In the genomic region with DNA sequence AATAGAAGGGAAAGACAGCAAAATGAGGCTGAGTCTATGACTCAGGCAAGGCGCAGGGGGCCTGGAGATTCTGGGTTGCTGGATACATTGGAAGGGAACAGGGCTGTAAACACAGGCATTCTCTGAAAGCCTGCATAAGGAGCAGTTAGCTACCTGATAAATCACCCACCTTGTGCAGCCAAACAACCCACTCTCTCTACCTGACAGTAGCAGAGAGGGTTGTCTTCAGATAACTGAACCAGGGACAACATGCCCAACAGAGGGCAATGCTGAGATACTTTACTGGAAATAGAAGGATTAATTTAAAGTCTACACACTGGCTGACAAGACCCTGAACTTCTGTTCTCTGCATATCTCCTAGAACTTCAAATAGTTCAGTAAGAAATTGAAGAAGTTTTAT, we compare ENCODE assay signal across 15 cellular contexts.
DNase-seq lines count a peak whose midpoint lies in the region; ATAC-seq, FAIRE-seq and TF ChIP-seq lines count a peak whose summit lies in the region.
"Had no signal": no experiment of that assay in that cellular context is flagged by ENCODE, and none has a peak within 500 bp of the region (broad histone marks: within the 10 kb centered on the region; RNA-seq: fewer than 3 reads in every experiment).

No MANE protein-coding gene starts in this region.

- no peaks in the 10 kb centered on the region for H4K20me1 ChIP-seq in GM12878 (ENCODE audit: control insufficient read depth, insufficient read depth)

- H3K9me3 ChIP-seq in GM12878 (replicated peaks; ENCODE audit: control insufficient read depth, insufficient read depth, low read length) (no peaks in the 10 kb centered on the region; the same call in 2 of the 3 replicates), liver (ENCODE audit: control insufficient read depth in 4 of 4, low read length in 3 of 4) (no peaks in the 10 kb centered on the region), MG63 (no peaks in the 10 kb centered on the region)
- no peaks in the 10 kb centered on the region for H3K9me3 ChIP-seq in effector memory CD4-positive, alpha-beta T cell (ENCODE audit: control insufficient read depth, low read length)
- H3K9me3 ChIP-seq: Caco-2, sigmoid colon, SJSA1, suprapubic skin had no signal

- H3K9ac ChIP-seq in GM12878 (ENCODE audit: control insufficient read depth, insufficient read depth, low read length) = no peak overlapping the region
- no peak overlapping the region for H3K9ac ChIP-seq in liver (ENCODE audit: low read depth in 1 of 2, low read length in 2 of 2)

- DNase-seq in ELR (ENCODE audit: low read depth) (peak; percentile 13), LHCN-M2 (ENCODE audit: low read depth) (peak; percentile 7), GM12878 (ENCODE audit: low read depth, low spot score) (no peak), MG63 (no peak), substantia nigra (lab: John Stamatoyannopoulos, UW) (no peak)
- DNase-seq in activated T-cell treated with anti-CD3 and anti-CD28 coated beads, Interleukin-2, amount 50 U/mL, for 48 hours = no peak
- no peak for DNase-seq in effector memory CD4-positive, alpha-beta T cell
- DNase-seq: activated T-cell treated with anti-CD3 and anti-CD28 coated beads, Interleukin-2, amount 50 U/mL, for 72 hours; Caco-2; NCI-H510A treated with DMSO at 0.1 percent for 48 hours; sigmoid colon had no signal

- 89% methylated on average over 1 of the region's 1 CpG for WGBS in GM12878 (ENCODE audit: insufficient coverage, insufficient replicate concordance, low lambda C conversion rate, missing lambda C conversion rate)
- 94% methylated on average over 1 of the region's 1 CpG for WGBS in liver

- H3K4me1 ChIP-seq in GM12878 (ENCODE audit: control insufficient read depth, insufficient read depth, low read length) (peaks cover 4% of the 10 kb centered on the region), liver (ENCODE audit: control insufficient read depth in 4 of 4, insufficient read depth in 4 of 4, low read length in 3 of 4) (no peaks in the 10 kb centered on the region)
- no peaks in the 10 kb centered on the region for H3K4me1 ChIP-seq in effector memory CD4-positive, alpha-beta T cell (ENCODE audit: control insufficient read depth, insufficient read depth, low read length, poor library complexity, severe bottlenecking)
- H3K4me1 ChIP-seq: Caco-2, sigmoid colon, SJSA1, suprapubic skin had no signal

- POLR2A ChIA-PET in GM12878 (lab: Charles Lee) = no interaction called here

- TF ChIP-seq CTCF in GM12878 (IDR thresholded peaks at IDR 0.05 in 2 of 3, conservative IDR thresholded peaks at IDR 0.05 in 1 of 3; ENCODE audit: control insufficient read depth in 2 of 3, extremely low read depth in 1 of 3, insufficient read depth in 1 of 3, low read depth in 3 of 3, low read length in 3 of 3) (peak in 2 of 3 experiments; percentile 11 to 17; a peak in 1 of 6 replicates), liver (IDR thresholded peaks at IDR 0.05; ENCODE audit: low read depth, low read length, missing input control) (peak; percentile 3)

- intact Hi-C loops in GM12878 (cut with micrococcal nuclease; ENCODE audit: unreplicated experiment) = no loop called here

- H3K27me3 ChIP-seq in GM12878 (replicated peaks in 1 of 2; ENCODE audit: control insufficient read depth in 2 of 2, insufficient read depth in 2 of 2, low read length in 1 of 2) (no peaks in the 10 kb centered on the region), liver (ENCODE audit: control insufficient read depth in 4 of 4, insufficient read depth in 4 of 4, low read length in 3 of 4) (no peaks in the 10 kb centered on the region), MG63 (peaks cover 4% of the 10 kb centered on the region; the same call in 1 of the 2 replicates)
- H3K27me3 ChIP-seq in effector memory CD4-positive, alpha-beta T cell (replicated peaks; ENCODE audit: control insufficient read depth, insufficient read depth, low read length, poor library complexity, severe bottlenecking) = no peaks in the 10 kb centered on the region
- H3K27me3 ChIP-seq: sigmoid colon, SJSA1, suprapubic skin had no signal

- no peak for TF ChIP-seq EP300 in GM12878 (IDR thresholded peaks at IDR 0.05; ENCODE audit: borderline replicate concordance in 1 of 2, control insufficient read depth in 1 of 2, low read depth in 2 of 2, low read length in 2 of 2)

- in situ Hi-C loops in GM12878 (cut with MboI) = no loop called here

- SMC1A ChIA-PET in GM12878 (lab: Charles Lee; ENCODE audit: uncharacterized antibody, unreplicated experiment) = interaction anchor here (0.9 to 1.0 kb wide), 2 partner anchors 18 to 1188 kb away, joined by 3 read pairs; no protein-coding TSS in a partner anchor

- no peak overlapping the region for H2AFZ ChIP-seq in GM12878 (ENCODE audit: control insufficient read depth, low read depth, low read length)

- RAD21 ChIA-PET in GM12878 (lab: Charles Lee; ENCODE audit: unreplicated experiment) = no interaction called here

- no peak overlapping the region for H3K4me2 ChIP-seq in GM12878 (ENCODE audit: control insufficient read depth, insufficient read depth)

- 0 out of 3 replicates have a peak, but pooled peaks have one; percentile 36 for ATAC-seq in GM12878
- ATAC-seq: activated T-cell treated with anti-CD3 and anti-CD28 coated beads, Interleukin-2, amount 50 U/mL, for 72 hours had no signal

- H3K36me3 ChIP-seq in GM12878 (ENCODE audit: control insufficient read depth in 2 of 2, insufficient read depth in 2 of 2, low read length in 1 of 2) = no peaks in the 10 kb centered on the region
- H3K36me3 ChIP-seq in liver (ENCODE audit: control insufficient read depth in 4 of 4, insufficient read depth in 3 of 4, low read depth in 1 of 4, low read length in 3 of 4) = no peaks in the 10 kb centered on the region
- H3K36me3 ChIP-seq in MG63 = no peaks in the 10 kb centered on the region
- no peaks in the 10 kb centered on the region for H3K36me3 ChIP-seq in effector memory CD4-positive, alpha-beta T cell (ENCODE audit: control insufficient read depth, insufficient read depth, low read length)
- H3K36me3 ChIP-seq: sigmoid colon, SJSA1, suprapubic skin had no signal

- no TSS peak for BruUV-seq in GM12878 (replicated peaks; lab: Mats Ljungman, UMichigan)

- TF ChIP-seq RAD21 in GM12878 (IDR thresholded peaks at IDR 0.05; ENCODE audit: insufficient read depth, low read depth, low read length) (peak; percentile 24; the same call in 1 of the 2 replicates), liver (IDR thresholded peaks at IDR 0.05) (peak; percentile 22 to 58)

- H3K27ac ChIP-seq in GM12878 (ENCODE audit: control insufficient read depth, insufficient read depth) (no peak overlapping the region), liver (ENCODE audit: low read depth in 1 of 2, low read length in 2 of 2) (no peak overlapping the region), substantia nigra (ENCODE audit: low read depth, low read length, poor library complexity, severe bottlenecking) (no peak overlapping the region)
- no peak overlapping the region for H3K27ac ChIP-seq in effector memory CD4-positive, alpha-beta T cell (ENCODE audit: insufficient read depth, low read length, poor library complexity, severe bottlenecking)
- H3K27ac ChIP-seq: sigmoid colon, SJSA1, suprapubic skin had no signal

- no peak for FAIRE-seq in GM12878 (lab: Jason Lieb, UNC)
- FAIRE-seq: endothelial cell of umbilical vein had no signal

- no peaks in the 10 kb centered on the region for H3K79me2 ChIP-seq in GM12878 (ENCODE audit: control insufficient read depth, insufficient read depth, low read length)

- H3K4me3 ChIP-seq in GM12878 (no peak overlapping the region), liver (ENCODE audit: low read depth in 1 of 3, low read length in 3 of 3) (no peak overlapping the region), MG63 (no peak overlapping the region)
- H3K4me3 ChIP-seq in effector memory CD4-positive, alpha-beta T cell (ENCODE audit: insufficient read depth, low read depth, low read length, poor library complexity, severe bottlenecking) = no peak overlapping the region
- H3K4me3 ChIP-seq: sigmoid colon, SJSA1, suprapubic skin had no signal

- CTCF ChIA-PET in GM12878 (lab: Yijun Ruan, JAX) = no interaction called here

- TF ChIP-seq POLR2A in GM12878 (IDR thresholded peaks at IDR 0.05; ENCODE audit: low read depth, low read length) = no peak

TF ChIP-seq in GM12878, 131 proteins besides CTCF, POLR2A, EP300 and RAD21 (continues in another document):
- no peak for TF ChIP-seq TAF1 (IDR thresholded peaks at IDR 0.05; ENCODE audit: borderline replicate concordance, low read depth, low read length)
- TF ChIP-seq CBX3 (IDR thresholded peaks at IDR 0.05; ENCODE audit: borderline replicate concordance, low read depth) = no peak
- no peak for TF ChIP-seq BACH1 (IDR thresholded peaks at IDR 0.05; ENCODE audit: borderline replicate concordance)
- no peak for TF ChIP-seq MAX (IDR thresholded peaks at IDR 0.05; ENCODE audit: low read depth, low read length)
- TF ChIP-seq SMAD1 (IDR thresholded peaks at IDR 0.05; ENCODE audit: low read depth, partially characterized antibody) = no peak
- no peak for TF ChIP-seq CBX5 (IDR thresholded peaks at IDR 0.05; ENCODE audit: low read depth)
- no peak for TF ChIP-seq TCF12 (IDR thresholded peaks at IDR 0.05; ENCODE audit: low read depth, low read length)
- TF ChIP-seq HDGF (IDR thresholded peaks at IDR 0.05) = no peak
- no peak for TF ChIP-seq ETV6 (conservative IDR thresholded peaks at IDR 0.05 in 1 of 2, IDR thresholded peaks at IDR 0.05 in 1 of 2; ENCODE audit: borderline replicate concordance in 1 of 2, low read depth in 1 of 2)

TF ChIP-seq in liver, 16 proteins besides CTCF, POLR2A, EP300 and RAD21 (continues in another document):
- TF ChIP-seq RXRA (IDR thresholded peaks at IDR 0.05) (no peak), MAX (IDR thresholded peaks at IDR 0.05) (no peak), ZBTB33 (IDR thresholded peaks at IDR 0.05) (no peak)

Comparison
In these comparisons a context has a peak if more than half of its experiments do, and no peak if none do; other contexts are left out.
1. DNase-seq: peak in ELR (single experiment) and LHCN-M2 (single experiment); none in GM12878 (single experiment), MG63 (single experiment), substantia nigra (0 of 49), activated T-cell treated with anti-CD3 and anti-CD28 coated beads, Interleukin-2, amount 50 U/mL, for 48 hours (0 of 2) and effector memory CD4-positive, alpha-beta T cell (0 of 3).